Comparison of ENCODE assay signal across 10 cellular contexts in the genomic region with DNA sequence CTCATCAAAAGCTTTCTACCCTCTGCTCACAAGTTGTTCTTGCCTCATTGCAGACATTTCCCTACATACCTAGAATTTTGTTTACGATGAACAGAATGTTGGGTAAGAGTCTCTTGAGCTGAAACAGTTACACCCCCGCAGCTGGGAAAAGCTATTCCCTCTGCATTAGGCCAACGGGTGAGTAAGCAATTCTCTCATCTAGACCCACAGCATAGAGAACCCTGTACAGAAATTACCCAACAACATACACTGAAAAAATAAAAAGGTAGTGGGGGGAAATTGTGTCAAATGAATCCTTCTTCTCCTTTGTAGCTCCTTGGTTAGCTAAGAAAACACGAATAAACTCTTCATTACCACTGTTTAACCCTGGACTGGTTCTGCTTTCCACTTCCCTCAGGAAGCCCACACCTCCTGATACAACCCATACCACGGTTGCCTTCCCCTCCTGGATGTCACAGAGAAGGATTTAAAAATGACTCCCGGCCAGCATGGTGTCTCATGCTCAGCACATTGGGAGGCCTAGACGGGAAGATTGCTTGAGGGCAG.
A peak's percentile ranks its signal among the peaks of the same experiment; 100 is the strongest.
DNase-seq lines count a peak whose midpoint lies in the region; TF ChIP-seq lines count a peak whose summit lies in the region.
"Had no signal": no experiment of that assay in that cellular context is flagged by ENCODE, and none has a peak within 500 bp of the region (broad histone marks: within the 10 kb centered on the region; RNA-seq: fewer than 3 reads in every experiment).

No MANE protein-coding gene starts in this region.

- H3K79me1 ChIP-seq in trophoblast cell (ENCODE audit: low read length): no peaks in the 10 kb centered on the region

- DNase-seq in GF-D8 (lab: John Stamatoyannopoulos, UW) (peak; percentile 96), OCI-M1 (lab: John Stamatoyannopoulos, UW) (peak; percentile 75), fibroblast of lung (ENCODE audit: low read depth in 2 of 2) (peak; percentile 75 to 97), trophoblast cell (peak; percentile 95 to 99), posterior cingulate gyrus (no peak)
- no peak for DNase-seq in effector CD4-positive, alpha-beta T cell
- DNase-seq in stimulated activated naive CD4-positive, alpha-beta T cell (lab: John Stamatoyannopoulos, UW): no peak
- no peak for DNase-seq in stimulated activated CD4-positive, alpha-beta T cell treated with anti-CD3 and anti-CD28 coated beads, Interleukin-15, amount 100 ng/mL, for 24 hours
- DNase-seq: NCI-H1048, RPMI8226 had no signal

- H2BK5ac ChIP-seq in trophoblast cell (ENCODE audit: low read depth, low read length, poor library complexity): no peak overlapping the region

- H3K79me2 ChIP-seq in fibroblast of lung (ENCODE audit: control insufficient read depth, insufficient read depth, low read length) (no peaks in the 10 kb centered on the region), trophoblast cell (ENCODE audit: control insufficient read depth, insufficient read depth, low read length, poor library complexity) (no peaks in the 10 kb centered on the region)

- no peak overlapping the region for H2BK120ac ChIP-seq in trophoblast cell (ENCODE audit: insufficient read depth, low read length, poor library complexity)

- peaks cover 5% of the 10 kb centered on the region for H3K4me1 ChIP-seq in fibroblast of lung (ENCODE audit: control insufficient read depth, extremely low read depth, insufficient read depth, low read length)
- peaks cover 2 to 5% of the 10 kb centered on the region in 2 experiments for H3K4me1 ChIP-seq in trophoblast cell (ENCODE audit: control insufficient read depth in 1 of 2, insufficient read depth in 2 of 2, low read length in 2 of 2)

- no peak overlapping the region for H4K8ac ChIP-seq in trophoblast cell (ENCODE audit: low read depth, low read length)

- intact Hi-C loops in posterior cingulate gyrus (cut with DNase I): no loop called here

- H3K27me3 ChIP-seq in fibroblast of lung (ENCODE audit: control insufficient read depth, insufficient read depth, low read length) (no peaks in the 10 kb centered on the region), trophoblast cell (ENCODE audit: insufficient read depth, low read length) (no peaks in the 10 kb centered on the region)

- H3K23ac ChIP-seq in trophoblast cell (ENCODE audit: low read length): no peak overlapping the region

- H3K9me3 ChIP-seq in fibroblast of lung (ENCODE audit: control insufficient read depth, insufficient read depth, low read depth, low read length) (no peaks in the 10 kb centered on the region), trophoblast cell (ENCODE audit: insufficient read depth, low read depth, low read length) (no peaks in the 10 kb centered on the region)

- no peak overlapping the region for H4K12ac ChIP-seq in trophoblast cell (ENCODE audit: low read depth, low read length)

- H3K4ac ChIP-seq in trophoblast cell (ENCODE audit: low read depth, low read length): no peak overlapping the region

- peak overlapping the region; percentile 30 for H3K27ac ChIP-seq in fibroblast of lung (ENCODE audit: insufficient read depth, low read length)
- no peak overlapping the region for H3K27ac ChIP-seq in trophoblast cell (ENCODE audit: low read depth, low read length)

- H4K20me1 ChIP-seq in fibroblast of lung (ENCODE audit: control insufficient read depth, extremely low read depth, insufficient read depth, low read length): no peaks in the 10 kb centered on the region

- no CpG with 5 or more reads among the region's 7 CpGs for WGBS in trophoblast cell (ENCODE audit: extremely low coverage, insufficient coverage, insufficient read length)

- TF ChIP-seq CTCF in fibroblast of lung (conservative IDR thresholded peaks at IDR 0.05 in 1 of 2, IDR thresholded peaks at IDR 0.05 in 1 of 2; ENCODE audit: low read depth in 1 of 2, low read length in 2 of 2): no peak

- no peak overlapping the region for H3K18ac ChIP-seq in trophoblast cell (ENCODE audit: low read length)

- no peak overlapping the region for H2AFZ ChIP-seq in fibroblast of lung (ENCODE audit: low read length)
- H2AFZ ChIP-seq in trophoblast cell (ENCODE audit: insufficient read depth, low read length, poor library complexity): no peak overlapping the region

- no peak overlapping the region for H2AK5ac ChIP-seq in trophoblast cell (ENCODE audit: low read length)

- H2BK12ac ChIP-seq in trophoblast cell (ENCODE audit: low read length): no peak overlapping the region

- H3K4me2 ChIP-seq in fibroblast of lung (ENCODE audit: extremely low read depth, insufficient read depth, low read length) (no peak overlapping the region), trophoblast cell (ENCODE audit: low read length) (no peak overlapping the region)

- H3K36me3 ChIP-seq in fibroblast of lung (ENCODE audit: control insufficient read depth, insufficient read depth, low read length) (no peaks in the 10 kb centered on the region), trophoblast cell (ENCODE audit: control insufficient read depth in 1 of 2, insufficient read depth in 2 of 2, low read length in 2 of 2) (no peaks in the 10 kb centered on the region)

- H3K9ac ChIP-seq in fibroblast of lung (ENCODE audit: insufficient read depth, low read length): no peak overlapping the region
- no peak overlapping the region for H3K9ac ChIP-seq in trophoblast cell (ENCODE audit: low read length)

- H3K4me3 ChIP-seq in fibroblast of lung (replicated peaks in 1 of 4; ENCODE audit: control extremely low read depth in 1 of 4, insufficient read depth in 1 of 4, low read depth in 3 of 4, low read length in 4 of 4) (no peak overlapping the region), trophoblast cell (ENCODE audit: low read depth, low read length) (no peak overlapping the region)

- no peak overlapping the region for H3K14ac ChIP-seq in trophoblast cell (ENCODE audit: low read length)

- no peak overlapping the region for H4K91ac ChIP-seq in trophoblast cell (ENCODE audit: low read depth, low read length)

Comparison
In these comparisons a context has a peak if more than half of its experiments do, and no peak if none do; other contexts are left out.
1. DNase-seq: peak in GF-D8 (single experiment), OCI-M1 (single experiment), fibroblast of lung (2 of 2) and trophoblast cell (2 of 2); none in effector CD4-positive, alpha-beta T cell (single experiment), stimulated activated naive CD4-positive, alpha-beta T cell (0 of 6), stimulated activated CD4-positive, alpha-beta T cell treated with anti-CD3 and anti-CD28 coated beads, Interleukin-15, amount 100 ng/mL, for 24 hours (single experiment) and posterior cingulate gyrus (0 of 10).